2 cellular contexts compared by ENCODE assay signal in genomic region chr2:166360906-166361305, GRCh38.
TF ChIP-seq lines count a peak whose summit lies in the region.

No MANE protein-coding gene starts in this region.

TF ChIP-seq in SK-N-SH, 30 proteins besides CTCF, POLR2A, EP300 and RAD21 (continued from another document):
- TF ChIP-seq RFX5 (IDR thresholded peaks at IDR 0.05; ENCODE audit: low read length) (no peak), POLR2AphosphoS5 (IDR thresholded peaks at IDR 0.05; ENCODE audit: low read depth, low read length) (no peak), REST (IDR thresholded peaks at IDR 0.05; ENCODE audit: low read depth, low read length) (no peak), FOXM1 (IDR thresholded peaks at IDR 0.05; ENCODE audit: low read depth) (no peak)

TF ChIP-seq in SK-N-SH treated with all-trans-retinoic acid at 6 μM for 48 hours, 23 proteins besides CTCF, POLR2A, EP300 and RAD21 (continued from another document):
- TF ChIP-seq TSHZ2 (CRISPR knock-in tag; IDR thresholded peaks at IDR 0.05) (no peak), GLIS3 (CRISPR knock-in tag; IDR thresholded peaks at IDR 0.05) (no peak), PPARA (CRISPR knock-in tag; IDR thresholded peaks at IDR 0.05; ENCODE audit: borderline replicate concordance) (no peak), ZFP30 (CRISPR knock-in tag; IDR thresholded peaks at IDR 0.05) (no peak), OSR1 (CRISPR knock-in tag; IDR thresholded peaks at IDR 0.05) (no peak), CSDC2 (CRISPR knock-in tag; IDR thresholded peaks at IDR 0.05) (no peak), TCF4 (CRISPR knock-in tag; IDR thresholded peaks at IDR 0.05; ENCODE audit: borderline replicate concordance) (no peak), RARB (CRISPR knock-in tag; IDR thresholded peaks at IDR 0.05) (no peak), ZNF8 (CRISPR knock-in tag; IDR thresholded peaks at IDR 0.05) (no peak), SNAI2 (CRISPR knock-in tag; IDR thresholded peaks at IDR 0.05) (no peak), POU6F1 (CRISPR knock-in tag; IDR thresholded peaks at IDR 0.05; ENCODE audit: borderline replicate concordance, low read depth) (no peak)
